ENCODE assay signal across 2 cellular contexts in genomic region chr11:102793677-102794290, GRCh38.
TF ChIP-seq lines count a peak whose summit lies in the region.

No MANE protein-coding gene starts in this region.

TF ChIP-seq in GM23338, 12 proteins besides CTCF, POLR2A, EP300 and RAD21:
- TF ChIP-seq ZNF331 (CRISPR knock-in tag; IDR thresholded peaks at IDR 0.05; ENCODE audit: low read depth): no peak
- no peak for TF ChIP-seq POLR2AphosphoS5 (IDR thresholded peaks at IDR 0.05; ENCODE audit: low read depth)
- TF ChIP-seq REST (IDR thresholded peaks at IDR 0.05; ENCODE audit: unreplicated experiment): no peak
- TF ChIP-seq NANOG (IDR thresholded peaks at IDR 0.05; ENCODE audit: borderline replicate concordance): no peak
- TF ChIP-seq EZH2 (IDR thresholded peaks at IDR 0.05; ENCODE audit: low read depth, unreplicated experiment): no peak
- TF ChIP-seq ZNF114 (CRISPR knock-in tag; IDR thresholded peaks at IDR 0.05): no peak
- no peak for TF ChIP-seq JUNB (IDR thresholded peaks at IDR 0.05; ENCODE audit: unreplicated experiment)
- TF ChIP-seq ZNF462 (CRISPR knock-in tag; IDR thresholded peaks at IDR 0.05): no peak
- TF ChIP-seq ETS1 (IDR thresholded peaks at IDR 0.05): no peak
- no peak for TF ChIP-seq STAT1 (IDR thresholded peaks at IDR 0.05; ENCODE audit: unreplicated experiment)
- no peak for TF ChIP-seq CREB1 (CRISPR knock-in tag; IDR thresholded peaks at IDR 0.05; ENCODE audit: low read depth)
- TF ChIP-seq EZH2phosphoT487 (IDR thresholded peaks at IDR 0.05; ENCODE audit: unreplicated experiment): no peak

TF ChIP-seq in endothelial cell of umbilical vein, 7 proteins besides CTCF, POLR2A, EP300 and RAD21:
- TF ChIP-seq JUN (IDR thresholded peaks at IDR 0.05; ENCODE audit: borderline replicate concordance, insufficient read depth, insufficient read length, low read depth) (no peak), GATA2 (IDR thresholded peaks at IDR 0.05; ENCODE audit: insufficient read depth, insufficient read length, low read depth, low read length) (no peak), POLR2AphosphoS5 (IDR thresholded peaks at IDR 0.05; ENCODE audit: insufficient read depth, low read depth, low read length) (peak; percentile 15)
